In genomic region chr4:182922551-182923284, GRCh38 we compare ENCODE assay signal across 16 cellular contexts. TPM values are rescaled to one million over a fixed set of nuclear protein-coding genes. Genes with fewer than 3 reads are reported as not detected.
A peak's percentile ranks its signal among the peaks of the same experiment; 100 is the strongest.
DNase-seq lines count a peak whose midpoint lies in the region; ATAC-seq and FAIRE-seq lines count a peak whose summit lies in the region.
"Had no signal": no experiment of that assay in that cellular context is flagged by ENCODE, and none has a peak within 500 bp of the region (broad histone marks: within the 10 kb centered on the region; RNA-seq: fewer than 3 reads in every experiment).

No MANE protein-coding gene starts in this region.

- DNase-seq in H4 (ENCODE audit: low spot score) (peak; percentile 62), RCC 7860 (ENCODE audit: low spot score) (peak; percentile 58), iris pigment epithelial cell (ENCODE audit: low read depth) (peak; percentile 70), sciatic nerve (ENCODE audit: low spot score) (no peak), SHP77 treated with DMSO at 0.1 percent for 48 hours (lab: John Stamatoyannopoulos, UW) (no peak)
- DNase-seq: activated CD4-positive, alpha-beta T cell treated with anti-CD3 and anti-CD28 coated beads, Interleukin-2, amount 50 U/mL, for 4 hours; effector CD4-positive, alpha-beta T cell; glutamatergic neuron; left cardiac atrium; NCI-H1048; NCI-H526; nephron progenitor cell; stimulated activated naive CD8-positive, alpha-beta T cell treated with anti-CD3 and anti-CD28 coated beads, Interleukin-15, amount 100 ng/mL, for 72 hours; T1000 had no signal

- intact Hi-C loops in sciatic nerve (cut with DNase I) = no loop called here

- FAIRE-seq in RCC 7860 (lab: Jason Lieb, UNC) = peak; percentile 82

- ATAC-seq in sciatic nerve = peak; percentile 41
- ATAC-seq in HG02870 (IDR thresholded peaks at IDR 0.05; ENCODE audit: unreplicated experiment) = no peak
- ATAC-seq in GM18868 (IDR thresholded peaks at IDR 0.05; ENCODE audit: unreplicated experiment) = no peak
- ATAC-seq: left cardiac atrium; stimulated activated naive CD8-positive, alpha-beta T cell treated with anti-CD3 and anti-CD28 coated beads, Interleukin-15, amount 100 ng/mL, for 72 hours had no signal

RNA-seq across cellular contexts. Expression of gene DCTD, which starts 5.5 kb away (rescaled TPM):
- total RNA-seq in H4 (2014; rRNA removed; shearing (Covaris generic)) = 116 and 126 TPM in 2 replicates
- 85.2 TPM for total RNA-seq in sciatic nerve

Comparison
In these comparisons a context has a peak if more than half of its experiments do, and no peak if none do; other contexts are left out.
1. DNase-seq: peak in H4 (single experiment), RCC 7860 (single experiment) and iris pigment epithelial cell (single experiment); none in sciatic nerve (single experiment) and SHP77 treated with DMSO at 0.1 percent for 48 hours (single experiment).